Comparison of ENCODE assay signal across 11 cellular contexts in the genomic region with DNA sequence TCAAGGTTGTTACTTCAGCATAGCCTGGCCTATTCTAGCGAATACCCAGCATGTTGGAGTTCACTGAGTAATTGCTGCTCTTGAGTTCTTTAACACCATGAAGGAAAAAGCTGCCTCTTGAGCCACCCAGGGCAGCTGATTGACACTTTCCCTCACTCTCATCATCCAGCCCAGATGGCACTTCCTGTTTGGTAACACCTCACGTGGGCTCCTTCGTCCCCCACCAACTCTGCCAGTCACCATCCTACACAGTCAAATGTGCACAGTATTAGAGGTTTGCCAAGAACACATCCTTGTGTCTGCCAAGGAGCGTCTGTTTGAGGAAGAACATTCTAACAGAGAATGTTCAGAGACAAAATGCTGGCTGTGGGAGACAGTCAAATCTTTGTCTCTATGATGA.
A peak's percentile ranks its signal among the peaks of the same experiment; 100 is the strongest.
DNase-seq lines count a peak whose midpoint lies in the region; ATAC-seq and TF ChIP-seq lines count a peak whose summit lies in the region.
"Had no signal": no experiment of that assay in that cellular context is flagged by ENCODE, and none has a peak within 500 bp of the region (broad histone marks: within the 10 kb centered on the region; RNA-seq: fewer than 3 reads in every experiment).

No MANE protein-coding gene starts in this region.

- no peak for TF ChIP-seq CTCF in lower lobe of right lung (IDR thresholded peaks at IDR 0.05)
- no peak for TF ChIP-seq CTCF in GM20000 (IDR thresholded peaks at IDR 0.05; ENCODE audit: extremely low read depth, missing control alignments)

- no peaks in the 10 kb centered on the region for H3K9me3 ChIP-seq in lower lobe of right lung
- H3K9me3 ChIP-seq: Caco-2 had no signal

- DNase-seq in stimulated activated CD4-positive, alpha-beta T cell treated with anti-CD3 and anti-CD28 coated beads, Interleukin-1b, Interleukin-23, amount 100 ng/mL, for 48 hours, result peak; percentile 51
- DNase-seq in stimulated activated CD4-positive, alpha-beta T cell treated with anti-CD3 and anti-CD28 coated beads, Interleukin-4, amount 100 ng/mL, for 1 hour, result no peak
- DNase-seq in activated CD4-positive, alpha-beta memory T cell treated with anti-CD3 and anti-CD28 coated beads, Interleukin-2, amount 10 ng/mL, durations not matched to agents 7 days and 5 days, result peak; percentile 37
- DNase-seq in lower lobe of right lung (peak; percentile 66), GM20000 (ENCODE audit: low spot score) (no peak), NCI-H526 treated with DMSO at 0.1 percent for 48 hours (lab: John Stamatoyannopoulos, UW) (no peak), 8988T (no peak)
- DNase-seq: Caco-2, NCI-H1417 had no signal

- H3K9me3 Mint-ChIP-seq in activated CD4-positive, alpha-beta memory T cell treated with anti-CD3 and anti-CD28 coated beads, Interleukin-2, amount 10 ng/mL, durations not matched to agents 7 days and 5 days, result peaks cover 3% of the 10 kb centered on the region
- H3K9me3 Mint-ChIP-seq: mesothelial cell of epicardium had no signal

- no peaks in the 10 kb centered on the region for H3K36me3 ChIP-seq in lower lobe of right lung

- POLR2A ChIA-PET in activated CD4-positive, alpha-beta memory T cell treated with anti-CD3 and anti-CD28 coated beads, Interleukin-2, amount 10 ng/mL, durations not matched to agents 7 days and 5 days (lab: Charles Lee), result interaction anchor here (1.7 to 4.9 kb wide), 3 partner anchors 41 to 381 kb away, joined by 9 to 33 read pairs (median 16); a partner anchor contains a TSS

- peak; percentile 76 to 83 for ATAC-seq in lower lobe of right lung
- ATAC-seq in HG02678 (IDR thresholded peaks at IDR 0.05; ENCODE audit: unreplicated experiment), result no peak

- H3K27ac Mint-ChIP-seq in activated CD4-positive, alpha-beta memory T cell treated with anti-CD3 and anti-CD28 coated beads, Interleukin-2, amount 10 ng/mL, durations not matched to agents 7 days and 5 days, result peak overlapping the region; percentile 10
- H3K27ac Mint-ChIP-seq: mesothelial cell of epicardium had no signal

- H3K4me3 Mint-ChIP-seq in activated CD4-positive, alpha-beta memory T cell treated with anti-CD3 and anti-CD28 coated beads, Interleukin-2, amount 10 ng/mL, durations not matched to agents 7 days and 5 days, result no peak overlapping the region
- H3K4me3 Mint-ChIP-seq: mesothelial cell of epicardium had no signal

- H3K4me3 ChIP-seq in lower lobe of right lung, result no peak overlapping the region

- peaks cover 3% of the 10 kb centered on the region for H3K27me3 ChIP-seq in lower lobe of right lung (ENCODE audit: low read depth)

- peak overlapping the region; percentile 68 for H3K27ac ChIP-seq in lower lobe of right lung

- peaks cover 50% of the 10 kb centered on the region for H3K27me3 Mint-ChIP-seq in activated CD4-positive, alpha-beta memory T cell treated with anti-CD3 and anti-CD28 coated beads, Interleukin-2, amount 10 ng/mL, durations not matched to agents 7 days and 5 days

- peaks cover 78% of the 10 kb centered on the region for H3K4me1 Mint-ChIP-seq in activated CD4-positive, alpha-beta memory T cell treated with anti-CD3 and anti-CD28 coated beads, Interleukin-2, amount 10 ng/mL, durations not matched to agents 7 days and 5 days

- H3K36me3 Mint-ChIP-seq in activated CD4-positive, alpha-beta memory T cell treated with anti-CD3 and anti-CD28 coated beads, Interleukin-2, amount 10 ng/mL, durations not matched to agents 7 days and 5 days (ENCODE audit: low read depth), result peaks cover 3% of the 10 kb centered on the region
- H3K36me3 Mint-ChIP-seq: mesothelial cell of epicardium had no signal

- peaks cover 45% of the 10 kb centered on the region for H3K4me1 ChIP-seq in lower lobe of right lung
- H3K4me1 ChIP-seq: Caco-2 had no signal

- CTCF ChIA-PET in activated CD4-positive, alpha-beta memory T cell treated with anti-CD3 and anti-CD28 coated beads, Interleukin-2, amount 10 ng/mL, durations not matched to agents 7 days and 5 days (lab: Charles Lee), result interaction anchor here (1.1 to 2.3 kb wide), 4 partner anchors 257 to 769 kb away, joined by 3 to 10 read pairs (median 4); no protein-coding TSS in a partner anchor

- intact Hi-C loops in lower lobe of right lung (cut with DNase I), result no loop called here

Comparison
In these comparisons a context has a peak if more than half of its experiments do, and no peak if none do; other contexts are left out.
1. DNase-seq: peak in stimulated activated CD4-positive, alpha-beta T cell treated with anti-CD3 and anti-CD28 coated beads, Interleukin-1b, Interleukin-23, amount 100 ng/mL, for 48 hours (single experiment), activated CD4-positive, alpha-beta memory T cell treated with anti-CD3 and anti-CD28 coated beads, Interleukin-2, amount 10 ng/mL, durations not matched to agents 7 days and 5 days (single experiment) and lower lobe of right lung (single experiment); none in stimulated activated CD4-positive, alpha-beta T cell treated with anti-CD3 and anti-CD28 coated beads, Interleukin-4, amount 100 ng/mL, for 1 hour (single experiment), GM20000 (single experiment), NCI-H526 treated with DMSO at 0.1 percent for 48 hours (single experiment) and 8988T (single experiment).